ENCODE assay signal across 8 cellular contexts in the genomic region with DNA sequence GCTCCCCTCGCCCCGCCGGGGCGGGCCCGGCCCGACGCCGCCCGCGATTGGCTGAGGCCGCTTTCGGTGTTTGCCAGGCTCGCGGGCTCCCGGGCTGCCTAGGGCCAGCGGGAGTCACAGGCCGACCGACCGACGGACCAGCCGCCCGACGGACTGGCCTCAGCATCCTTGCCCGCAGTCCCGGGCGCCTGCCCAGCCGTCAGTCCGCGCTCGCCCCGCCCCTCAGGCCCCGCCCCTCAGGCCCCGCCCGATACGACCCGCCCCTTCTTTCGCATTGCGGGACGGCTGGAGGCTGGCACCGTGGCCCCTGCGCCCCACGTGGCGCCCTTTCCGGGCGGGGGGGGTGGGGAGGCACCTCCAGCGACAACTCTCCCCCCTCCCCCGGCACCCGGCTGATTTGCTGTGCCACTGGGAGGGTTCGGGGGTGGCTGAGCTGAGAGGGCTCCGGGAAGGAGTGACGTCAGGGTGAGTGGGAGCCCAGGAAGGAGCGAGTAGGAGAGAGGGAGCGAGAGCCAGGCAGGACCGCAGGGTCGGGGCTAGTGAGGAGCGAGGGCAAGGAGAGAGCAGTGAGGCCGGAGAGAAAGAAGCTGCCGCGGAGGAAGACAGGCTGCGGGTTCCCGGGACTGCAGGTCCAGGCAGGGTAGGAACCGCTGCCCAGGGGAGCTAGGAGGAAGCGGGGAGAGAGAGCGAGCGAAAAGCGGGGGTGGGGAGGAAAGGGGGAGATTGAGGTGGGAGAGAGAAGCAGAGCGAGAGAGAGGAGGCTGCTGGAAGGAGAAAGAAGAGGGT. TPM values are rescaled to one million over a fixed set of nuclear protein-coding genes. Genes with fewer than 3 reads are reported as not detected.
A peak's percentile ranks its signal among the peaks of the same experiment; 100 is the strongest.
DNase-seq lines count a peak whose midpoint lies in the region; TF ChIP-seq lines count a peak whose summit lies in the region.

A gene with protein sequence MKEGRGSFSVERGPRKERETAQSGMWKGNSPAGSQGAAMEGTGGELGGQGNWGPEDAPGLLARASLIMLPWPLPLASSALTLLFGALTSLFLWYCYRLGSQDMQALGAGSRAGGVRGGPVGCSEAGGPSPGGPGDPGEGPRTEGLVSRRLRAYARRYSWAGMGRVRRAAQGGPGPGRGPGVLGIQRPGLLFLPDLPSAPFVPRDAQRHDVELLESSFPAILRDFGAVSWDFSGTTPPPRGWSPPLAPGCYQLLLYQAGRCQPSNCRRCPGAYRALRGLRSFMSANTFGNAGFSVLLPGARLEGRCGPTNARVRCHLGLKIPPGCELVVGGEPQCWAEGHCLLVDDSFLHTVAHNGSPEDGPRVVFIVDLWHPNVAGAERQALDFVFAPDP (plus strand): TSS at position 387 of the 786 bp plus-strand sequence. CDS start 484 bp downstream, outside the sequence.

- intact Hi-C loops in Calu3 (cut with micrococcal nuclease; ENCODE audit: unreplicated experiment): loop anchor here (2.0 to 10.0 kb wide), 2 partner anchors 15 to 75 kb away; a partner anchor contains a TSS

- DNase-seq in Calu3 (peak; percentile 95), HCEC 1CT (peak; percentile 77), NCI-H2171 treated with DMSO at 0.1 percent for 48 hours (lab: John Stamatoyannopoulos, UW) (peak; percentile 82), chondrocyte (ENCODE audit: low spot score) (no peak), NCI-H187 (lab: John Stamatoyannopoulos, UW) (no peak)
- peak; percentile 54 for DNase-seq in activated CD4-positive, CD25-positive, alpha-beta regulatory T cell treated with anti-CD3 and anti-CD28 coated beads, Interleukin-2, amount 50 U/mL, for 72 hours
- peak; percentile 80 for DNase-seq in stimulated activated CD4-positive, alpha-beta T cell treated with anti-CD3 and anti-CD28 coated beads, Interleukin-15, amount 100 ng/mL, for 24 hours

- no peaks in the 10 kb centered on the region for H3K27me3 ChIP-seq in layer of hippocampus (ENCODE audit: control insufficient read depth, insufficient read depth, low read length)

- H3K4me1 Mint-ChIP-seq in Calu3 (ENCODE audit: low read depth, unreplicated experiment) (peaks cover 24% of the 10 kb centered on the region), chondrocyte (ENCODE audit: low read depth) (peaks cover 15% of the 10 kb centered on the region)

- no TSS peak for BruUV-seq in Calu3 (replicated peaks; lab: Mats Ljungman, UMichigan)

- H3K27ac Mint-ChIP-seq in Calu3 (ENCODE audit: unreplicated experiment) (peak within 1 kb of the TSS; percentile 95), chondrocyte (ENCODE audit: unreplicated experiment) (peak within 1 kb of the TSS; percentile 73)

- H3K27me3 Mint-ChIP-seq in Calu3 (ENCODE audit: unreplicated experiment) (no peaks in the 10 kb centered on the region), chondrocyte (ENCODE audit: low read depth) (peaks cover 19% of the 10 kb centered on the region)

- H3K9me3 Mint-ChIP-seq in Calu3 (ENCODE audit: low read depth, unreplicated experiment) (no peaks in the 10 kb centered on the region), chondrocyte (ENCODE audit: low read depth) (no peaks in the 10 kb centered on the region)

- H3K27ac ChIP-seq in layer of hippocampus (ENCODE audit: low read depth, low read length): peak within 1 kb of the TSS; percentile 94

- H3K36me3 Mint-ChIP-seq in Calu3 (ENCODE audit: insufficient read depth, unreplicated experiment): peaks cover 54% of the 10 kb centered on the region
- no peaks in the 10 kb centered on the region for H3K36me3 Mint-ChIP-seq in chondrocyte (ENCODE audit: low read depth)

- H3K4me3 Mint-ChIP-seq in Calu3 (ENCODE audit: low read depth, unreplicated experiment) (peak within 1 kb of the TSS; percentile 89), chondrocyte (ENCODE audit: unreplicated experiment) (peak within 1 kb of the TSS; percentile 75)

- TF ChIP-seq CTCF in Calu3 (IDR thresholded peaks at IDR 0.05; ENCODE audit: unreplicated experiment) (no peak), chondrocyte (IDR thresholded peaks at IDR 0.05) (no peak)

- CTCF ChIA-PET in Calu3 (lab: Charles Lee): interaction anchor here (0.5 to 2.6 kb wide), 26 partner anchors 13 to 887 kb away, joined by 3 to 13 read pairs (median 4); a partner anchor contains a TSS

RNA-seq across cellular contexts. Expression of the gene that starts here (rescaled TPM):
- total RNA-seq in Calu3 (2022) (54.1 and 64.1 TPM in 2 replicates), chondrocyte (2.4 to 3.2 TPM (median 2.9 TPM) in 3 replicates)

Comparison
In these comparisons a context has a peak if more than half of its experiments do, and no peak if none do; other contexts are left out.
1. RNA of the gene that starts here (total RNA-seq): 54.1 to 64.1 TPM in Calu3; 2.4 to 3.2 TPM in chondrocyte; every median in the first group is over 10 times any median in the second.
2. DNase-seq: peak in Calu3 (single experiment), HCEC 1CT (single experiment), NCI-H2171 treated with DMSO at 0.1 percent for 48 hours (single experiment), activated CD4-positive, CD25-positive, alpha-beta regulatory T cell treated with anti-CD3 and anti-CD28 coated beads, Interleukin-2, amount 50 U/mL, for 72 hours (single experiment) and stimulated activated CD4-positive, alpha-beta T cell treated with anti-CD3 and anti-CD28 coated beads, Interleukin-15, amount 100 ng/mL, for 24 hours (single experiment); none in chondrocyte (single experiment) and NCI-H187 (0 of 2).